31 cellular contexts compared by ENCODE assay signal in the genomic region with DNA sequence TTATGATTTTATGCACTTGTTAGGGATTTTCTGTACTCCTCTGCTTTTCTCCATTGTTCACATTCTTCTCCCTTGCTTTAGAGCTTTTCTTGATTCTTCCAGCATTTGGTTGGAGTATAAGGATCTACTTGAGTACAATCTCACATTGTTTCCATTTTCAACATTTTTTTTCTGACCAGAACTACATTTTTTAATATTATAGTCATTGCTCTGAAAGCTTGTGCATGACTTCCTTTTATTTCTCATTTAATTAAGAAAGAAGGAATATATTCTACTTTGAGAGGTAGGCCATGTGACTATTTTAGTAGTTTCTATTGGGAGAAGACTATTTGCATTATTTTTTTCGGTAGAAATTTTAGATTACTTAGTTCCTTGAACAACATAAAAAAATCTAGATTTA. TPM values are rescaled to one million over a fixed set of nuclear protein-coding genes. Genes with fewer than 3 reads are reported as not detected.
DNase-seq lines count a peak whose midpoint lies in the region; TF ChIP-seq lines count a peak whose summit lies in the region.
"Had no signal": no experiment of that assay in that cellular context is flagged by ENCODE, and none has a peak within 500 bp of the region (broad histone marks: within the 10 kb centered on the region; RNA-seq: fewer than 3 reads in every experiment).

No MANE protein-coding gene starts in this region.

- no peak for TF ChIP-seq CTCF in AG04449 (IDR thresholded peaks at IDR 0.05; ENCODE audit: insufficient read depth, low read length, missing control alignments)
- TF ChIP-seq CTCF in astrocyte of the spinal cord (IDR thresholded peaks at IDR 0.05; ENCODE audit: low read depth, low read length): no peak
- no peak for TF ChIP-seq CTCF in fibroblast of villous mesenchyme (IDR thresholded peaks at IDR 0.05; ENCODE audit: insufficient read depth, low read depth, low read length)
- TF ChIP-seq CTCF in vagina (IDR thresholded peaks at IDR 0.05): no peak
- TF ChIP-seq CTCF in spleen (IDR thresholded peaks at IDR 0.05 in 8 of 11, conservative IDR thresholded peaks at IDR 0.05 in 3 of 11): no peak

- POLR2A ChIA-PET in AG04449 (lab: Yijun Ruan, JAX): interaction anchor here (1.1 kb wide), 1 partner anchor 23 kb away, joined by 3 read pairs; no protein-coding TSS in a partner anchor

- H3K27ac ChIP-seq in vagina: no peak overlapping the region
- H3K27ac ChIP-seq in spleen: no peak overlapping the region
- H3K27ac ChIP-seq: 22Rv1, brain microvascular endothelial cell, left lung, SK-N-MC, thyroid gland had no signal

- no peaks in the 10 kb centered on the region for H3K4me1 ChIP-seq in vagina
- H3K4me1 ChIP-seq in spleen: peaks cover 0 to 42% (median 0%) of the 10 kb centered on the region in 6 donors
- H3K4me1 ChIP-seq: HAP-1, left lung, thyroid gland had no signal

- H3K36me3 ChIP-seq in vagina (no peaks in the 10 kb centered on the region), spleen (no peaks in the 10 kb centered on the region)
- H3K36me3 ChIP-seq: brain microvascular endothelial cell, HAP-1, left lung, MG63, thyroid gland had no signal

- H3K4me3 ChIP-seq in AG04449 (ENCODE audit: low read depth, low read length): no peak overlapping the region
- no peak overlapping the region for H3K4me3 ChIP-seq in astrocyte of the spinal cord (ENCODE audit: low read depth, low read length)
- H3K4me3 ChIP-seq in fibroblast of villous mesenchyme (ENCODE audit: low read depth, low read length): no peak overlapping the region
- H3K4me3 ChIP-seq in vagina: no peak overlapping the region
- H3K4me3 ChIP-seq in spleen: no peak overlapping the region
- H3K4me3 ChIP-seq: HAP-1, left lung, MG63, SK-N-MC, thyroid gland had no signal

- CTCF ChIA-PET in AG04449 (lab: Yijun Ruan, JAX): interaction anchor here (1.1 kb wide), 1 partner anchor 28 kb away, joined by 7 read pairs; no protein-coding TSS in a partner anchor

- in situ Hi-C loops in astrocyte of the spinal cord (cut with HindIII; ENCODE audit: low sequenced_read_pairs): no loop called here

- intact Hi-C loops in vagina (cut with DNase I): no loop called here
- intact Hi-C loops in spleen (cut with DNase I; ENCODE audit: low total_unique reads): no loop called here

- H3K27me3 ChIP-seq in vagina (no peaks in the 10 kb centered on the region), spleen (replicated peaks in 1 of 7) (no peaks in the 10 kb centered on the region)
- H3K27me3 ChIP-seq: brain microvascular endothelial cell, left lung, MG63, thyroid gland had no signal

- H3K9me3 ChIP-seq in vagina (peaks cover 4% of the 10 kb centered on the region), spleen (peaks cover 3 to 24% (median 17%) of the 10 kb centered on the region in 8 donors)
- H3K9me3 ChIP-seq: HAP-1, thyroid gland had no signal

- DNase-seq in AG04449 (ENCODE audit: low read depth, low spot score): peak; percentile 64
- peak; percentile 59 for DNase-seq in HCEC 1CT
- peak; percentile 59 for DNase-seq in astrocyte of the spinal cord (ENCODE audit: low read depth, low spot score)
- peak; percentile 42 for DNase-seq in fibroblast of villous mesenchyme (ENCODE audit: low read depth)
- no peak for DNase-seq in NCI-H2196 (lab: John Stamatoyannopoulos, UW; ENCODE audit: unreplicated experiment)
- no peak for DNase-seq in vagina (ENCODE audit: extremely low spot score in 2 of 2)
- no peak for DNase-seq in SW480 (ENCODE audit: low spot score)
- no peak for DNase-seq in spleen
- DNase-seq: activated CD4-positive, alpha-beta T cell treated with anti-CD3 and anti-CD28 coated beads for 1 hour; activated CD8-positive, alpha-beta T cell treated with anti-CD3 and anti-CD28 coated beads for 36 hours; activated naive CD8-positive, alpha-beta T cell treated with anti-CD3 and anti-CD28 coated beads, Interleukin-2, amount 10 ng/mL, durations not matched to agents 7 days and 5 days; brain microvascular endothelial cell; CD8-positive, alpha-beta memory T cell; DMS 273 treated with DMSO at 0.1 percent for 48 hours; effector memory CD4-positive, alpha-beta T cell; erythroblast; hypothalamus; immature natural killer cell; KBM-7; left lung; mesendoderm; MG63; naive thymus-derived CD4-positive, alpha-beta T cell; NCI-H2081; NCI-H82; stimulated activated naive CD8-positive, alpha-beta T cell treated with anti-CD3 and anti-CD28 coated beads, Interleukin-15, Interleukin-2, amounts not matched to agents 100 U/mL and 50 U/mL, for 24 hours; T-helper 2 cell; thyroid gland had no signal

- TF ChIP-seq POLR2A in vagina (IDR thresholded peaks at IDR 0.05) (no peak), spleen (IDR thresholded peaks at IDR 0.05) (no peak)

- 84 to 98% (median 90%) methylated on average over 1 of the region's 1 CpG for whole genome bisulfite sequencing in spleen, 5 donors

RNA-seq across cellular contexts. Expression of gene SOCS5, which starts 19.3 kb away (rescaled TPM):
- total RNA-seq in fibroblast of villous mesenchyme (86.0 and 220 TPM in 2 replicates), vagina (26.0 TPM), spleen (10 to 100 TPM; 21.5 to 56.6 (median 31.5) TPM)
- polyA plus RNA-seq in spleen: 1 to 10 TPM; 5.6 to 7.7 (median 5.6) TPM

Comparison
In these comparisons a context has a peak if more than half of its experiments do, and no peak if none do; other contexts are left out.
1. DNase-seq: peak in AG04449 (single experiment), HCEC 1CT (single experiment), astrocyte of the spinal cord (single experiment) and fibroblast of villous mesenchyme (single experiment); none in NCI-H2196 (single experiment), vagina (0 of 2), SW480 (single experiment) and spleen (single experiment).